36 cellular contexts compared by ENCODE assay signal in genomic region chr4:15929555-15929954, GRCh38. TPM values are rescaled to one million over a fixed set of nuclear protein-coding genes. Genes with fewer than 3 reads are reported as not detected.
"Had no signal": no experiment of that assay in that cellular context is flagged by ENCODE, and none has a peak within 500 bp of the region (broad histone marks: within the 10 kb centered on the region; RNA-seq: fewer than 3 reads in every experiment).

No MANE protein-coding gene starts in this region.

- FAIRE-seq: bronchial epithelial cell had no signal

- H3K36me3 Mint-ChIP-seq: activated naive CD8-positive, alpha-beta T cell treated with anti-CD3 and anti-CD28 coated beads, Interleukin-2, amount 10 ng/mL, durations not matched to agents 7 days and 5 days; brain had no signal

- H3K4me3 Mint-ChIP-seq: activated B cell treated with CpG ODN at 0.5 μM for 24 hours; activated CD4-positive, alpha-beta T cell treated with anti-CD3 and anti-CD28 coated beads, Interleukin-2, amount 10 ng/mL, durations not matched to agents 24 days and 14 days; activated naive CD8-positive, alpha-beta T cell treated with anti-CD3 and anti-CD28 coated beads, Interleukin-2, amount 10 ng/mL, durations not matched to agents 7 days and 5 days; brain had no signal

- H3K4me3 ChIP-seq: MG63, Peyer's patch had no signal

- H3K27ac Mint-ChIP-seq: activated B cell treated with CpG ODN at 0.5 μM for 24 hours; activated naive CD8-positive, alpha-beta T cell treated with anti-CD3 and anti-CD28 coated beads, Interleukin-2, amount 10 ng/mL, durations not matched to agents 7 days and 5 days; brain had no signal

- H3K9me3 ChIP-seq: MG63, Peyer's patch had no signal

- ATAC-seq: PC-3 had no signal

- H3K36me3 ChIP-seq: MG63, Peyer's patch had no signal

- H3K27me3 ChIP-seq: MG63, Peyer's patch had no signal

- H3K27ac ChIP-seq: Peyer's patch, VCaP had no signal

- DNase-seq: activated B cell treated with CpG ODN at 0.5 μM for 24 hours; activated CD4-positive, alpha-beta T cell treated with anti-CD3 and anti-CD28 coated beads, Interleukin-2, amount 10 ng/mL, durations not matched to agents 24 days and 14 days; activated CD4-positive, alpha-beta T cell treated with anti-CD3 and anti-CD28 coated beads, Interleukin-2, amount 50 U/mL, for 4 hours; activated CD4-positive, CD25-positive, alpha-beta regulatory T cell treated with anti-CD3 and anti-CD28 coated beads, Interleukin-2, amount 50 U/mL, for 72 hours; activated CD8-positive, alpha-beta memory T cell treated with anti-CD3 and anti-CD28 coated beads, Interleukin-2, amount 50 U/mL, for 4 hours; activated effector memory CD4-positive, alpha-beta T cell treated with anti-CD3 and anti-CD28 coated beads, Interleukin-2, amount 50 U/mL, for 16 hours; activated naive CD4-positive, alpha-beta T cell; activated naive CD4-positive, alpha-beta T cell treated with anti-CD3 and anti-CD28 coated beads, Interleukin-2, amount 50 U/mL, for 16 hours; activated naive CD8-positive, alpha-beta T cell treated with anti-CD3 and anti-CD28 coated beads, Interleukin-2, amount 10 ng/mL, durations not matched to agents 7 days and 5 days; anterior cingulate cortex; caudate nucleus; Kasumi-1; KG1; MG63; NCI-H1048; NCI-H1105 treated with DMSO at 0.1 percent for 48 hours; NCI-H1436; NCI-H1694; NCI-H1930; NCI-H2081 treated with DMSO at 0.1 percent for 48 hours; NCI-H345; NCI-H510A; NCI-H526; NCI-H748 treated with DMSO at 0.1 percent for 48 hours; NK-92 treated with Interleukin-12 subunit alpha and Interleukin-12 subunit beta, amount 100 ng/mL, for 24 hours; PC-3; Peyer's patch; Right ventricle myocardium superior; RPMI8226; SW 1271; T-helper 1 cell; T-helper 2 cell; T-helper 9 cell had no signal

- H3K4me1 Mint-ChIP-seq: brain had no signal

- H3K9me3 Mint-ChIP-seq: activated B cell treated with CpG ODN at 0.5 μM for 24 hours; activated CD4-positive, alpha-beta T cell treated with anti-CD3 and anti-CD28 coated beads, Interleukin-2, amount 10 ng/mL, durations not matched to agents 24 days and 14 days; activated naive CD8-positive, alpha-beta T cell treated with anti-CD3 and anti-CD28 coated beads, Interleukin-2, amount 10 ng/mL, durations not matched to agents 7 days and 5 days had no signal

- H3K4me1 ChIP-seq: Peyer's patch had no signal

RNA-seq across cellular contexts. Expression of gene FGFBP1, which starts 9.0 kb away (rescaled TPM):
- total RNA-seq: activated B cell treated with CpG ODN at 0.5 μM for 24 hours; activated CD4-positive, alpha-beta T cell treated with anti-CD3 and anti-CD28 coated beads, Interleukin-2, amount 10 ng/mL, durations not matched to agents 24 days and 14 days; activated naive CD8-positive, alpha-beta T cell treated with anti-CD3 and anti-CD28 coated beads, Interleukin-2, amount 10 ng/mL, durations not matched to agents 7 days and 5 days; Right ventricle myocardium superior had no signal

RNA-seq across cellular contexts. Expression of gene FGFBP2, which starts 33.4 kb away (rescaled TPM):
- total RNA-seq: bronchial epithelial cell, PC-3, Peyer's patch had no signal
